21 cellular contexts compared by ENCODE assay signal in the genomic region with DNA sequence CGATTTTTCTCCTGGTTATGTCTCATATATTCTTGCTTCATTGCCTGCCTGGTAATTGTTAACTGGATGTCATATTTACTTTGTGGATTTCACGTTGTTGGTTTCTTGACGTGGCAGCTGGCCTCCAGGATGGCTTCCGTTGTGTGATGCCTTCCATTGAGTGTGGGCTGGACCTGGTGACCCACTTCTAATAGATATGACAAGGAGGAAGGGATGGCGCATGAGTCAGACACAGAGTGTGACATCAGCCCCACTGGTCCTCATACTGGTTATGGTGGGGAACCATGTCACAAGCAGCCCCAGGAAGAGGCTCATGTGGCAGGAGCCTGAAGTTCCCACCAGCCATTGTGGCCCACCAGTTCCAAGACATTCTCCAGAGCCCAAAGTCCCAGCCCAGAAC. TPM values are rescaled to one million over a fixed set of nuclear protein-coding genes. Genes with fewer than 3 reads are reported as not detected.
"Had no signal": no experiment of that assay in that cellular context is flagged by ENCODE, and none has a peak within 500 bp of the region (broad histone marks: within the 10 kb centered on the region; RNA-seq: fewer than 3 reads in every experiment).

No MANE protein-coding gene starts in this region.

- H3K4me3 ChIP-seq: gastroesophageal sphincter, heart left ventricle, mucosa of descending colon, neural progenitor cell, prostate gland, right atrium auricular region, transverse colon, vagina had no signal

- H2AFZ ChIP-seq: neural progenitor cell had no signal

- H3K9me3 ChIP-seq: mucosa of descending colon, prostate gland, right atrium auricular region, transverse colon, vagina had no signal

- H3K27ac ChIP-seq: gastroesophageal sphincter, heart left ventricle, neural progenitor cell, prostate gland, right atrium auricular region, transverse colon, vagina had no signal

- DNase-seq: activated CD4-positive, alpha-beta T cell treated with anti-CD3 and anti-CD28 coated beads, Interleukin-2, amount 10 ng/mL, durations not matched to agents 7 days and 5 days; activated gamma-delta T cell treated with Interleukin-2 at 50 U/mL for 16 hours; activated T-cell treated with anti-CD3 and anti-CD28 coated beads, Interleukin-2, amount 50 U/mL, for 72 hours; effector CD4-positive, alpha-beta T cell; heart left ventricle; kidney glomerular epithelial cell; left ventricle myocardium superior; mucosa of descending colon; naive B cell; T-helper 9 cell; transverse colon had no signal

- H3K4me2 ChIP-seq: neural progenitor cell had no signal

- ATAC-seq: activated CD4-positive, CD25-positive, alpha-beta regulatory T cell treated with anti-CD3 and anti-CD28 coated beads, Interleukin-2, amount 50 U/mL, for 24 hours; activated T-cell treated with anti-CD3 and anti-CD28 coated beads, Interleukin-2, amount 50 U/mL, for 72 hours; gastroesophageal sphincter; heart left ventricle; left ventricle myocardium superior; mucosa of descending colon had no signal

- H3K4me1 ChIP-seq: gastroesophageal sphincter, heart left ventricle, neural progenitor cell, prostate gland, right atrium auricular region, transverse colon, vagina had no signal

- H3K27me3 ChIP-seq: heart left ventricle, neural progenitor cell, right atrium auricular region, transverse colon, vagina had no signal

- H3K36me3 ChIP-seq: gastroesophageal sphincter, heart left ventricle, neural progenitor cell, prostate gland, right atrium auricular region, transverse colon, vagina had no signal

- H3K9ac ChIP-seq: neural progenitor cell had no signal

RNA-seq across cellular contexts. Expression of gene PAEP, which starts 6.4 kb away (rescaled TPM):
- total RNA-seq: activated CD4-positive, alpha-beta T cell treated with anti-CD3 and anti-CD28 coated beads, Interleukin-2, amount 10 ng/mL, durations not matched to agents 7 days and 5 days; activated T-cell treated with anti-CD3 and anti-CD28 coated beads, Interleukin-2, amount 50 U/mL, for 72 hours; cerebellum; gastroesophageal sphincter; heart left ventricle; left ventricle myocardium superior; mucosa of descending colon; osteoblast; right atrium auricular region; skeletal muscle tissue; transverse colon; vagina had no signal
- polyA plus RNA-seq: esophagus, heart left ventricle had no signal

RNA-seq across cellular contexts. Expression of gene OBP2A, which starts 9.3 kb away (rescaled TPM):
- total RNA-seq: activated CD4-positive, alpha-beta T cell treated with anti-CD3 and anti-CD28 coated beads, Interleukin-2, amount 10 ng/mL, durations not matched to agents 7 days and 5 days; activated T-cell treated with anti-CD3 and anti-CD28 coated beads, Interleukin-2, amount 50 U/mL, for 72 hours; cerebellum; gastroesophageal sphincter; heart left ventricle; left ventricle myocardium superior; mucosa of descending colon; osteoblast; right atrium auricular region; skeletal muscle tissue; transverse colon; vagina had no signal
- polyA plus RNA-seq: esophagus, heart left ventricle had no signal

RNA-seq across cellular contexts. Expression of gene LCN1, which starts 34.0 kb away (rescaled TPM):
- total RNA-seq: activated CD4-positive, alpha-beta T cell treated with anti-CD3 and anti-CD28 coated beads, Interleukin-2, amount 10 ng/mL, durations not matched to agents 7 days and 5 days; activated T-cell treated with anti-CD3 and anti-CD28 coated beads, Interleukin-2, amount 50 U/mL, for 72 hours; cerebellum; gastroesophageal sphincter; left ventricle myocardium superior; mucosa of descending colon; osteoblast; prostate gland; right atrium auricular region; skeletal muscle tissue; transverse colon; vagina had no signal
- polyA plus RNA-seq: esophagus had no signal
